ENCODE assay signal across 19 cellular contexts in the genomic region with DNA sequence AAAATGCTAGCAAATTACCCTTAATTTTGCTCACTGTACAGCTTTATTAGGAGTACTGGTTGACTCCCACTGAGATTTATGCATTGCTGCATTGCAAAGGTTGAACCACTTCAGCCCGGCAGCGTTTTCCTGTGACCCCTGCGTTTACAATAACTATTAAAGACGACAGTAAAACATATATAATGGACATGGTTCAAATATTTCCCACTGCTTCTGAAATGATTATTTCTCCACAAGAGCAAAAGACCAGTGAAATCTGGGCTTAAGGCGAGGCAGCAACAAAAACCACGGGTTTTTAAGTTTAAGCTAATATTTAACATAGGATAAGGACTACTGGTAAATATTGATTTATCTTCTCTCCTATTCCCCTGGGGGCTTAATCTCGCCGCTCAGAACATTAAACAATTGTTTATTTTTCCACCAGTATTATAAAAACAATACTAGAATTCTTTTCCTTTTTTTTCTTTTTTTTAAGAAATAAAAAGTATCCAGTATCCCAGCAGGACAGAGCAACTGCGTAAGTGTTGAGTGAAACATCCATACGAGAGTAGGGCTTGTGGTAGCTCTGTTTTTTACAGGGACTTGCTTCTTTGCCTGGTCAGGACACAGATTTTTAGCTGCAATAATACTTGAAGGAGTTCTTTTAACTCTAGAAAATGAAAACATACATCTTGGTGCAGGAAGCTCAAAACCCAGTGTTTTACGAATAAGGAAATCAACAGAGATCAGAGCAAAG.
A peak's percentile ranks its signal among the peaks of the same experiment; 100 is the strongest.
DNase-seq lines count a peak whose midpoint lies in the region; ATAC-seq and TF ChIP-seq lines count a peak whose summit lies in the region.
"Had no signal": no experiment of that assay in that cellular context is flagged by ENCODE, and none has a peak within 500 bp of the region (broad histone marks: within the 10 kb centered on the region; RNA-seq: fewer than 3 reads in every experiment).

No MANE protein-coding gene starts in this region.

- H3K4me3 ChIP-seq in GM23248 (no peak overlapping the region), WERI-Rb-1 (ENCODE audit: low read depth, low read length) (no peak overlapping the region)
- H3K4me3 ChIP-seq: gastrocnemius medialis, right atrium auricular region, tibial artery had no signal

- no peaks in the 10 kb centered on the region for H3K27me3 ChIP-seq in GM23248 (replicated peaks; ENCODE audit: insufficient read depth)
- H3K27me3 ChIP-seq in WERI-Rb-1 (ENCODE audit: insufficient read depth, low read depth, severe bottlenecking) = no peaks in the 10 kb centered on the region
- H3K27me3 ChIP-seq: gastrocnemius medialis, right atrium auricular region, tibial artery had no signal

- DNase-seq in LoVo (ENCODE audit: low spot score) (peak; percentile 12), brain pericyte (ENCODE audit: low read depth, low spot score) (peak; percentile 65), mesothelial cell of epicardium (ENCODE audit: low spot score in 2 of 2, unreplicated experiment in 2 of 2) (no peak), GM23248 (no peak), WERI-Rb-1 (no peak)
- DNase-seq: activated CD4-positive, alpha-beta T cell treated with anti-CD3 and anti-CD28 coated beads, Interleukin-2, amount 10 ng/mL, durations not matched to agents 24 days and 14 days; CD4-positive, alpha-beta T cell; central memory CD4-positive, alpha-beta T cell; gastrocnemius medialis; mammary epithelial cell; stimulated activated CD4-positive, alpha-beta T cell treated with anti-CD3 and anti-CD28 coated beads, Interleukin-4, amount 100 ng/mL, for 4 hours; T1000; tibial artery had no signal

- in situ Hi-C loops in GM23248 (cut with MboI) = no loop called here

- no peak for ATAC-seq in HG02938 (IDR thresholded peaks at IDR 0.05; ENCODE audit: unreplicated experiment)
- no peak for ATAC-seq in activated T-helper 17 cell treated with anti-CD3 and anti-CD28 coated beads, Interleukin-2, amount 50 U/mL, for 72 hours (replicated peaks)
- ATAC-seq: gastrocnemius medialis; natural killer cell treated with Interleukin-12 subunit alpha and Interleukin-12 subunit beta and Interleukin-15 and Interleukin-18, amount 100 ng/mL, for 72 hours had no signal

- no peaks in the 10 kb centered on the region for H3K4me1 ChIP-seq in GM23248 (ENCODE audit: insufficient read depth)

- no peak overlapping the region for H3K4me2 ChIP-seq in GM23248 (ENCODE audit: unreplicated experiment)

- H3K4me1 Mint-ChIP-seq in mesothelial cell of epicardium = peaks cover 70% of the 10 kb centered on the region
- H3K4me1 Mint-ChIP-seq in activated T-helper 17 cell treated with anti-CD3 and anti-CD28 coated beads, Interleukin-2, amount 50 U/mL, for 72 hours = no peaks in the 10 kb centered on the region
- H3K4me1 Mint-ChIP-seq: activated CD4-positive, alpha-beta T cell treated with anti-CD3 and anti-CD28 coated beads, Interleukin-2, amount 10 ng/mL, durations not matched to agents 24 days and 14 days had no signal

- H3K4me3 Mint-ChIP-seq in mesothelial cell of epicardium = no peak overlapping the region
- H3K4me3 Mint-ChIP-seq in activated T-helper 17 cell treated with anti-CD3 and anti-CD28 coated beads, Interleukin-2, amount 50 U/mL, for 72 hours = no peak overlapping the region
- H3K4me3 Mint-ChIP-seq: activated CD4-positive, alpha-beta T cell treated with anti-CD3 and anti-CD28 coated beads, Interleukin-2, amount 10 ng/mL, durations not matched to agents 24 days and 14 days; activated naive CD8-positive, alpha-beta T cell; CD4-positive, alpha-beta T cell; natural killer cell treated with Interleukin-12 subunit alpha and Interleukin-12 subunit beta and Interleukin-15 and Interleukin-18, amount 100 ng/mL, for 72 hours had no signal

- no peaks in the 10 kb centered on the region; the same call in 1 of the 2 replicates for H4K20me1 ChIP-seq in GM23248 (ENCODE audit: insufficient read depth)

- TF ChIP-seq CTCF in 22Rv1 (IDR thresholded peaks at IDR 0.05) (no peak), mesothelial cell of epicardium (IDR thresholded peaks at IDR 0.05; ENCODE audit: unreplicated experiment) (no peak), WERI-Rb-1 (IDR thresholded peaks at IDR 0.05; ENCODE audit: low read depth, low read length) (no peak)

- H3K9me3 ChIP-seq in GM23248 (ENCODE audit: low read depth) (no peaks in the 10 kb centered on the region), WERI-Rb-1 (ENCODE audit: severe bottlenecking) (no peaks in the 10 kb centered on the region)
- H3K9me3 ChIP-seq: gastrocnemius medialis, right atrium auricular region, tibial artery had no signal

- WGBS in GM23248 (ENCODE audit: low coverage in 1 of 2, low lambda C conversion rate in 2 of 2, missing lambda C conversion rate in 2 of 2), 2 experiments = 86 to 87% methylated on average over 11 of the region's 11 CpGs

- H3K9me3 Mint-ChIP-seq in mesothelial cell of epicardium = no peaks in the 10 kb centered on the region
- H3K9me3 Mint-ChIP-seq in activated T-helper 17 cell treated with anti-CD3 and anti-CD28 coated beads, Interleukin-2, amount 50 U/mL, for 72 hours = no peaks in the 10 kb centered on the region
- H3K9me3 Mint-ChIP-seq: activated CD4-positive, alpha-beta T cell treated with anti-CD3 and anti-CD28 coated beads, Interleukin-2, amount 10 ng/mL, durations not matched to agents 24 days and 14 days; CD4-positive, alpha-beta T cell; natural killer cell treated with Interleukin-12 subunit alpha and Interleukin-12 subunit beta and Interleukin-15 and Interleukin-18, amount 100 ng/mL, for 72 hours had no signal

- no peak overlapping the region for H2AFZ ChIP-seq in GM23248

- H3K36me3 ChIP-seq in GM23248 (ENCODE audit: low read depth) (no peaks in the 10 kb centered on the region), WERI-Rb-1 (no peaks in the 10 kb centered on the region)
- H3K36me3 ChIP-seq: gastrocnemius medialis, right atrium auricular region, tibial artery had no signal

- H3F3A ChIP-seq in GM23248 (ENCODE audit: insufficient read depth) = no peaks in the 10 kb centered on the region

- no peaks in the 10 kb centered on the region for H3K36me3 Mint-ChIP-seq in mesothelial cell of epicardium
- H3K36me3 Mint-ChIP-seq in activated T-helper 17 cell treated with anti-CD3 and anti-CD28 coated beads, Interleukin-2, amount 50 U/mL, for 72 hours (ENCODE audit: low read depth) = no peaks in the 10 kb centered on the region
- H3K36me3 Mint-ChIP-seq: activated naive CD8-positive, alpha-beta T cell; natural killer cell treated with Interleukin-12 subunit alpha and Interleukin-12 subunit beta and Interleukin-15 and Interleukin-18, amount 100 ng/mL, for 72 hours had no signal

- peak overlapping the region; percentile 28; the same call in 1 of the 2 replicates for H3K27ac ChIP-seq in 22Rv1
- H3K27ac ChIP-seq in GM23248 = no peak overlapping the region
- H3K27ac ChIP-seq in WERI-Rb-1 = no peak overlapping the region
- H3K27ac ChIP-seq: gastrocnemius medialis, right atrium auricular region, tibial artery had no signal

- no peaks in the 10 kb centered on the region for H3K27me3 Mint-ChIP-seq in mesothelial cell of epicardium (ENCODE audit: low read depth)
- H3K27me3 Mint-ChIP-seq in activated T-helper 17 cell treated with anti-CD3 and anti-CD28 coated beads, Interleukin-2, amount 50 U/mL, for 72 hours = peaks cover 26% of the 10 kb centered on the region

- no peaks in the 10 kb centered on the region; the same call in 1 of the 2 replicates for H3K79me2 ChIP-seq in GM23248 (ENCODE audit: insufficient read depth)

- peak overlapping the region; percentile 74 for H3K27ac Mint-ChIP-seq in mesothelial cell of epicardium
- H3K27ac Mint-ChIP-seq in activated T-helper 17 cell treated with anti-CD3 and anti-CD28 coated beads, Interleukin-2, amount 50 U/mL, for 72 hours = no peak overlapping the region
- H3K27ac Mint-ChIP-seq: activated CD4-positive, alpha-beta T cell treated with anti-CD3 and anti-CD28 coated beads, Interleukin-2, amount 10 ng/mL, durations not matched to agents 24 days and 14 days; activated naive CD8-positive, alpha-beta T cell; CD4-positive, alpha-beta T cell; natural killer cell treated with Interleukin-12 subunit alpha and Interleukin-12 subunit beta and Interleukin-15 and Interleukin-18, amount 100 ng/mL, for 72 hours had no signal

- H3K9me2 ChIP-seq in GM23248 (ENCODE audit: insufficient read depth) = no peaks in the 10 kb centered on the region

- H3K9ac ChIP-seq in GM23248 = no peak overlapping the region

Comparison
In these comparisons a context has a peak if more than half of its experiments do, and no peak if none do; other contexts are left out.
1. DNase-seq: peak in LoVo (single experiment) and brain pericyte (single experiment); none in mesothelial cell of epicardium (0 of 2), GM23248 (single experiment) and WERI-Rb-1 (single experiment).